Comparison of ENCODE assay signal across 8 cellular contexts in the genomic region with DNA sequence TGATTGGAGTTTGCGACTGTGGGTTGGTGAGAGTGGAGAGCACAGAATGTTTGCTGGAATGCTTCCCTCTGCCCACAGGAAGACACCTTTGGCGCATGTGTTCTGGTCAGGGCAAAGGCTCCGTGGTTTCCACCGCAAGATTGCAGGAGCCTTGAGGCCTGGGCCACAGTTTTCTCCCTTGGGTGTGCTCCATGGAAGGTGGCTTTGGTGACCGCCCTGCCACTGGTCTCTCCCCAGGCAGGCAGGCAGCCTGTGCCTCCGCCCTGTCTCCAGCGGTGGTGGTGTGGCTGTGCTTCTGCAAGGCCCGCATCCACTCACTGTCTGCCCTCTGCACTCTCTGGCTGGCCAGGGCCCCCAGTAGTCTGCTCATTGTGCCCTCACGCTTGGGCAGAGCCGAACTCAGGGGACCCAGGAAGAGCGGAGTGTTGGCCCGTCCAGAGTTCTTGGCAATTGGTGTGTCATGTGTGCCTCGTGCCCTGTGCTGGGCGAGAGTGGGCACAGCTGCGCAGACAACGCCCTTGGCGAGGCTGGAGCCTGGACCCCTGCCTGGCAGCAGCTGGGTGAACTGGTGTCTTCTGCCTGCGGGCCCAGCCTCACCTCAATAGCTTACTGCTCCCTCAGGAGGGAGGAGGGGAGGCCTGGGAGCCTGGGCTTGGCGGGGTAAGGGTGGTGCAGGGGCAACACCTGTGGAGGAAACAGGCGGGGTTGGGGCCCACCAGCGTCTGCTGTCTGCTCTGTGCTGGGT. TPM values are rescaled to one million over a fixed set of nuclear protein-coding genes. Genes with fewer than 3 reads are reported as not detected.
DNase-seq lines count a peak whose midpoint lies in the region; TF ChIP-seq lines count a peak whose summit lies in the region.

No MANE protein-coding gene starts in this region.

- peaks cover 36% of the 10 kb centered on the region for H4K20me1 ChIP-seq in OCI-LY3 (ENCODE audit: insufficient read depth, low read length)

- H3K9me3 ChIP-seq in OCI-LY3 (ENCODE audit: insufficient read depth, low read length) (no peaks in the 10 kb centered on the region), duodenal mucosa (ENCODE audit: control insufficient read depth in 1 of 2, low read length in 2 of 2) (no peaks in the 10 kb centered on the region), parathyroid adenoma (ENCODE audit: control insufficient read depth, low read length) (no peaks in the 10 kb centered on the region)

- H2AFZ ChIP-seq in OCI-LY3 (ENCODE audit: low read depth, low read length), result no peak overlapping the region
- H2AFZ ChIP-seq in parathyroid adenoma, result no peak overlapping the region

- H3K9ac ChIP-seq in OCI-LY3 (ENCODE audit: low read length), result no peak overlapping the region
- peak overlapping the region; percentile 94 to 97 for H3K9ac ChIP-seq in duodenal mucosa (ENCODE audit: low read depth in 1 of 2, low read length in 2 of 2)
- H3K9ac ChIP-seq in parathyroid adenoma, result no peak overlapping the region

- H3K4me1 ChIP-seq in OCI-LY3 (ENCODE audit: low read length) (peaks cover 16% of the 10 kb centered on the region), duodenal mucosa (ENCODE audit: control insufficient read depth in 1 of 2, insufficient read depth in 2 of 2, low read length in 2 of 2) (peaks cover 36 to 37% of the 10 kb centered on the region in 2 donors), parathyroid adenoma (peaks cover 4% of the 10 kb centered on the region)

- H3K36me3 ChIP-seq in OCI-LY3 (replicated peaks; ENCODE audit: low read depth, low read length) (peaks cover 9% of the 10 kb centered on the region), duodenal mucosa (ENCODE audit: control insufficient read depth in 1 of 2, insufficient read depth in 2 of 2, low read length in 2 of 2) (peaks cover 8 to 22% of the 10 kb centered on the region in 2 donors), parathyroid adenoma (ENCODE audit: control insufficient read depth, insufficient read depth, low read length) (no peaks in the 10 kb centered on the region)

- peak overlapping the region; percentile 87 for H3K4me2 ChIP-seq in OCI-LY3 (ENCODE audit: low read length)
- H3K4me2 ChIP-seq in parathyroid adenoma (ENCODE audit: low read length), result peak overlapping the region; percentile 97

- H3K4me3 ChIP-seq in OCI-LY3 (ENCODE audit: low read length) (peak overlapping the region; percentile 87), duodenal mucosa (ENCODE audit: low read depth in 1 of 2, low read length in 2 of 2) (peak overlapping the region; percentile 79 to 96), parathyroid adenoma (ENCODE audit: low read depth, low read length) (peak overlapping the region; percentile 94)

- TF ChIP-seq CTCF in OCI-LY3 (IDR thresholded peaks at IDR 0.05; ENCODE audit: low read depth, low read length) (no peak), parathyroid adenoma (IDR thresholded peaks at IDR 0.05) (no peak)

- DNase-seq in EH (ENCODE audit: low read depth) (peak; percentile 21), dermis blood vessel endothelial cell (no peak), SIG-M5 treated with dmso at 0.1 percent for 504 hours (lab: John Stamatoyannopoulos, UW; ENCODE audit: unreplicated experiment) (no peak), GM03348 (ENCODE audit: low spot score) (no peak)
- no peak for DNase-seq in stimulated activated naive CD4-positive, alpha-beta T cell (lab: John Stamatoyannopoulos, UW)

- H3K27me3 ChIP-seq in OCI-LY3 (ENCODE audit: low read depth, low read length) (no peaks in the 10 kb centered on the region; the same call in 1 of the 2 replicates), duodenal mucosa (ENCODE audit: control insufficient read depth in 1 of 2, insufficient read depth in 2 of 2, low read length in 2 of 2) (no peaks in the 10 kb centered on the region), parathyroid adenoma (ENCODE audit: control insufficient read depth, insufficient read depth, low read length) (no peaks in the 10 kb centered on the region)

- H3K27ac ChIP-seq in OCI-LY3 (ENCODE audit: low read length), result no peak overlapping the region
- peak overlapping the region; percentile 98 for H3K27ac ChIP-seq in duodenal mucosa (ENCODE audit: low read depth, low read length)
- H3K27ac ChIP-seq in parathyroid adenoma, result no peak overlapping the region

- H3K79me2 ChIP-seq in OCI-LY3 (ENCODE audit: low read length) (peaks cover 66% of the 10 kb centered on the region), parathyroid adenoma (peaks cover 45% of the 10 kb centered on the region)

RNA-seq across cellular contexts. Expression of gene GUK1, which starts 2.0 kb away (rescaled TPM):
- 471 and 724 TPM in 2 replicates for total RNA-seq in dermis blood vessel endothelial cell

RNA-seq across cellular contexts. Expression of gene GJC2, which starts 7.7 kb away (rescaled TPM):
- total RNA-seq in dermis blood vessel endothelial cell, result 5.0 and 5.8 TPM in 2 replicates

RNA-seq across cellular contexts. Expression of gene IBA57, which starts 23.6 kb away (rescaled TPM):
- 9.5 and 17.4 TPM in 2 replicates for total RNA-seq in dermis blood vessel endothelial cell

RNA-seq across cellular contexts. Expression of gene MRPL55, which starts 32.9 kb away (rescaled TPM):
- total RNA-seq in dermis blood vessel endothelial cell, result 54.3 and 55.7 TPM in 2 replicates

RNA-seq across cellular contexts. Expression of gene C1orf35, which starts 38.9 kb away (rescaled TPM):
- 12.1 and 18.5 TPM in 2 replicates for total RNA-seq in dermis blood vessel endothelial cell

Comparison
In these comparisons a context has a peak if more than half of its experiments do, and no peak if none do; other contexts are left out.
1. H3K9ac ChIP-seq: peak in duodenal mucosa (2 of 2); none in OCI-LY3 (single experiment) and parathyroid adenoma (single experiment).
2. Peak in every context shown above with its lines, with median percentiles within 50 percentile points of each other: H3K4me3 ChIP-seq.